In the genomic region with DNA sequence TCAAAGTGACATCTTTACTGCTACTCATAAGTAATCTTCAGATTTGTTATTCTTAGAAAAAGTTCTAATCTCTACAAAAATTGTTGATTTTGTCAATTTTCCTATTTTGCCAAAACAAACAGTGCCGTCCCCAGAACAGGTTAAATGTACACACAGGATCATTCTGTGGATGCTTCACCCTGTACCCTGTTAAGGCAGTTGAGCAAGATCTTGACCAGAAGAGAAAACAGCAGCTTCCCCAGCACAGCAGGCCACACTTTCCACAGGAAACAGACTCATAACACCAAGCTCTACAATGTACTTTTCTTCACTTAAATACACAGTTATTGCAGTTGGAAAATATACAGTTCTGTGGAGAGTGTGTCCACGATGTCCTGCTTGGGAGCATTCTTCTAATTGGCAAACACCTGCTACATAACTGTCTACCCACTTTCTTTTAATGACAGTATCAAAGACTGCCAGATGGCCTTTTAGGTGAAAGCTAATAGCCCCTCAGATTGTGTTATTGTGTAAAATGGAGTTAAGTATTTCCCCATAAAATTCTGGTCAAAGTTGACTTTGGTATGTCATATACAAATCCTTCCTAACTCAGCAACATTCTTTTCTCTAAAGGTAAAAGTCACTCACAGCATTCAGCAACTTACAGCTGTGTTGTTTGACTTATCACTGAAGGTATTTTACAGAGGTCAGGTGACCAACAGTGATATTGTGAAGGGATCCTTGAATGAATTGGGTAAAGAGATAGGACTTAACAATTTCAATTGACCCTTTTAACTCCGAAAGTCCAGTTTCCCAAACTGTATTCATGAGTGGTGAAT, we compare ENCODE assay signal across 1 cellular context.
TF ChIP-seq lines count a peak whose summit lies in the region.

No MANE protein-coding gene starts in this region.

TF ChIP-seq in SK-N-SH, 30 proteins besides CTCF, POLR2A, EP300 and RAD21 (continued from another document):
- TF ChIP-seq, protein P1, sequence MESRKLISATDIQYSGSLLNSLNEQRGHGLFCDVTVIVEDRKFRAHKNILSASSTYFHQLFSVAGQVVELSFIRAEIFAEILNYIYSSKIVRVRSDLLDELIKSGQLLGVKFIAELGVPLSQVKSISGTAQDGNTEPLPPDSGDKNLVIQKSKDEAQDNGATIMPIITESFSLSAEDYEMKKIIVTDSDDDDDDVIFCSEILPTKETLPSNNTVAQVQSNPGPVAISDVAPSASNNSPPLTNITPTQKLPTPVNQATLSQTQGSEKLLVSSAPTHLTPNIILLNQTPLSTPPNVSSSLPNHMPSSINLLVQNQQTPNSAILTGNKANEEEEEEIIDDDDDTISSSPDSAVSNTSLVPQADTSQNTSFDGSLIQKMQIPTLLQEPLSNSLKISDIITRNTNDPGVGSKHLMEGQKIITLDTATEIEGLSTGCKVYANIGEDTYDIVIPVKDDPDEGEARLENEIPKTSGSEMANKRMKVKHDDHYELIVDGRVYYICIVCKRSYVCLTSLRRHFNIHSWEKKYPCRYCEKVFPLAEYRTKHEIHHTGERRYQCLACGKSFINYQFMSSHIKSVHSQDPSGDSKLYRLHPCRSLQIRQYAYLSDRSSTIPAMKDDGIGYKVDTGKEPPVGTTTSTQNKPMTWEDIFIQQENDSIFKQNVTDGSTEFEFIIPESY (IDR thresholded peaks at IDR 0.05; ENCODE audit: borderline replicate concordance, low read depth): no peak
- TF ChIP-seq, protein P2, sequence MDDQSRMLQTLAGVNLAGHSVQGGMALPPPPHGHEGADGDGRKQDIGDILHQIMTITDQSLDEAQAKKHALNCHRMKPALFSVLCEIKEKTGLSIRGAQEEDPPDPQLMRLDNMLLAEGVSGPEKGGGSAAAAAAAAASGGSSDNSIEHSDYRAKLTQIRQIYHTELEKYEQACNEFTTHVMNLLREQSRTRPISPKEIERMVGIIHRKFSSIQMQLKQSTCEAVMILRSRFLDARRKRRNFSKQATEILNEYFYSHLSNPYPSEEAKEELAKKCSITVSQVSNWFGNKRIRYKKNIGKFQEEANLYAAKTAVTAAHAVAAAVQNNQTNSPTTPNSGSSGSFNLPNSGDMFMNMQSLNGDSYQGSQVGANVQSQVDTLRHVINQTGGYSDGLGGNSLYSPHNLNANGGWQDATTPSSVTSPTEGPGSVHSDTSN (IDR thresholded peaks at IDR 0.05): no peak
- TF ChIP-seq JUND (IDR thresholded peaks at IDR 0.05) (no peak), GATA2 (CRISPR knock-in tag; IDR thresholded peaks at IDR 0.05) (no peak), USF1 (IDR thresholded peaks at IDR 0.05; ENCODE audit: borderline replicate concordance, low read depth) (no peak), ELF1 (IDR thresholded peaks at IDR 0.05) (no peak)
